In genomic region chr11:62538470-62539237, GRCh38 we compare ENCODE assay signal across 8 cellular contexts. TPM values are rescaled to one million over a fixed set of nuclear protein-coding genes. Genes with fewer than 3 reads are reported as not detected.
DNase-seq lines count a peak whose midpoint lies in the region; ATAC-seq and TF ChIP-seq lines count a peak whose summit lies in the region.

No MANE protein-coding gene starts in this region.

- TF ChIP-seq EP300 in Ishikawa (IDR thresholded peaks at IDR 0.05; ENCODE audit: borderline replicate concordance) = no peak

- H3K9me3 Mint-ChIP-seq in nephron = no peaks in the 10 kb centered on the region

- no peaks in the 10 kb centered on the region for H3K27me3 ChIP-seq in mammary epithelial cell (ENCODE audit: insufficient read depth, low read length)

- TF ChIP-seq CTCF in AG10803 (conservative IDR thresholded peaks at IDR 0.05; ENCODE audit: low read length) (no peak), mammary epithelial cell (conservative IDR thresholded peaks at IDR 0.05 in 1 of 2, IDR thresholded peaks at IDR 0.05 in 1 of 2; ENCODE audit: extremely low read depth in 1 of 2, insufficient read depth in 1 of 2, low read depth in 1 of 2, low read length in 2 of 2) (no peak), nephron (IDR thresholded peaks at IDR 0.05; ENCODE audit: unreplicated experiment in 3 of 3) (no peak)

- peak overlapping the region; percentile 48 for H3K4me3 ChIP-seq in AG10803 (ENCODE audit: low read length)
- peak overlapping the region in 2 of 3 experiments; percentile 3 to 13 for H3K4me3 ChIP-seq in mammary epithelial cell (replicated peaks in 1 of 3; ENCODE audit: insufficient read depth in 1 of 3, low read depth in 2 of 3, low read length in 3 of 3)

- H4K20me1 ChIP-seq in mammary epithelial cell (ENCODE audit: insufficient read depth, low read length) = peaks cover 42% of the 10 kb centered on the region

- peaks cover 18% of the 10 kb centered on the region for H3K36me3 Mint-ChIP-seq in nephron (ENCODE audit: low read depth)

- H3K9ac ChIP-seq in mammary epithelial cell (ENCODE audit: insufficient read depth, low read length) = peak overlapping the region; percentile 1

- 40% methylated on average over 19 of the region's 19 CpGs for WGBS in mammary epithelial cell (ENCODE audit: low coverage, missing lambda C conversion rate)

- ATAC-seq in GM19328 (IDR thresholded peaks at IDR 0.05; ENCODE audit: unreplicated experiment) = no peak
- no peak for ATAC-seq in HG02759 (IDR thresholded peaks at IDR 0.05; ENCODE audit: unreplicated experiment)

- peaks cover 100% of the 10 kb centered on the region for H3K79me2 ChIP-seq in mammary epithelial cell (ENCODE audit: insufficient read depth, low read length)

- H3K4me2 ChIP-seq in mammary epithelial cell (ENCODE audit: insufficient read depth, low read depth, low read length) = peak overlapping the region; percentile 73

- in situ Hi-C loops in mammary epithelial cell (cut with MboI; ENCODE audit: low sequenced_read_pairs in 2 of 2) = loop anchor here in 1 of 2 donors (5.0 kb wide), 1 partner anchor 96 kb away; no protein-coding TSS in a partner anchor

- CTCF ChIA-PET in mammary epithelial cell (lab: Charles Lee; ENCODE audit: low non-redundant PET) = interaction anchor here (0.7 kb wide), 1 partner anchor 41 kb away, joined by 4 read pairs; no protein-coding TSS in a partner anchor

- H3K4me1 Mint-ChIP-seq in nephron = peaks cover 65% of the 10 kb centered on the region

- peak overlapping the region in 2 of 3 experiments; percentile 66 to 72 for H3K4me3 Mint-ChIP-seq in nephron

- TF ChIP-seq RAD21 in Ishikawa (IDR thresholded peaks at IDR 0.05; ENCODE audit: low read depth) = no peak

- DNase-seq in AG10803 (ENCODE audit: low read depth) (no peak), mammary epithelial cell (no peak), nucleus accumbens (lab: John Stamatoyannopoulos, UW) (no peak), NCI-H446 (lab: John Stamatoyannopoulos, UW) (no peak)

- intact Hi-C loops in mammary epithelial cell (cut with micrococcal nuclease) = no loop called here

- peaks cover 54% of the 10 kb centered on the region for H3K4me1 ChIP-seq in mammary epithelial cell (ENCODE audit: insufficient read depth, low read length)

- H3K27ac ChIP-seq in mammary epithelial cell (ENCODE audit: insufficient read depth, low read depth, low read length) = peak overlapping the region; percentile 39

- dilution Hi-C loops in mammary epithelial cell (cut with HindIII; ENCODE audit: low sequenced_read_pairs) = no loop called here

- no peaks in the 10 kb centered on the region for H3K9me3 ChIP-seq in mammary epithelial cell (replicated peaks; ENCODE audit: insufficient read depth, low read length)

- peaks cover 17% of the 10 kb centered on the region for H3K36me3 ChIP-seq in mammary epithelial cell (ENCODE audit: insufficient read depth, low read length)

- H2AFZ ChIP-seq in mammary epithelial cell (ENCODE audit: low read depth, low read length) = no peak overlapping the region

- no TSS peak for BruUV-seq in mammary epithelial cell (replicated peaks; lab: Mats Ljungman, UMichigan)

- H3K27ac Mint-ChIP-seq in nephron = peak overlapping the region; percentile 54 to 97 (median 95)

- H3K27me3 Mint-ChIP-seq in nephron (ENCODE audit: low read depth) = peaks cover 6% of the 10 kb centered on the region

TF ChIP-seq in Ishikawa, 13 proteins besides CTCF, POLR2A, EP300 and RAD21:
- TF ChIP-seq, protein P1, sequence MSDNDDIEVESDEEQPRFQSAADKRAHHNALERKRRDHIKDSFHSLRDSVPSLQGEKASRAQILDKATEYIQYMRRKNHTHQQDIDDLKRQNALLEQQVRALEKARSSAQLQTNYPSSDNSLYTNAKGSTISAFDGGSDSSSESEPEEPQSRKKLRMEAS (IDR thresholded peaks at IDR 0.05) = no peak
- TF ChIP-seq USF1 (IDR thresholded peaks at IDR 0.05) (no peak), ZBTB7A (IDR thresholded peaks at IDR 0.05; ENCODE audit: low read depth) (0 out of 2 replicates have a peak, but pooled peaks have one; percentile 19)
TF ChIP-seq in Ishikawa: peak in this region for 1.

RNA-seq across cellular contexts. Expression of gene AHNAK, which starts 8.0 kb away (rescaled TPM):
- 100 to 1,000 TPM; 494 to 702 TPM for total RNA-seq in mammary epithelial cell
- polyA plus RNA-seq in mammary epithelial cell = 130 TPM
- 1,418 TPM for polyA minus RNA-seq in mammary epithelial cell

RNA-seq across cellular contexts. Expression of gene EEF1G, which starts 35.0 kb away (rescaled TPM):
- total RNA-seq in mammary epithelial cell = 1,000 to 10,000 TPM; 1,183 to 1,218 TPM
- 1,634 TPM for polyA plus RNA-seq in mammary epithelial cell
- 1,987 TPM for polyA minus RNA-seq in mammary epithelial cell

RNA-seq across cellular contexts. Expression of gene TUT1, which starts 52.7 kb away (rescaled TPM):
- 10 to 100 TPM in 1 of 2 donors, 1 to 10 TPM in 1; 7.8 to 18.5 TPM for total RNA-seq in mammary epithelial cell
- polyA plus RNA-seq in mammary epithelial cell = 12.2 TPM
- 11.7 TPM for polyA minus RNA-seq in mammary epithelial cell
